Comparison of ENCODE assay signal across 1 cellular context in genomic region chr17:33651631-33652030, GRCh38.
TF ChIP-seq lines count a peak whose summit lies in the region.

No MANE protein-coding gene starts in this region.

TF ChIP-seq in HepG2, 621 proteins besides CTCF, POLR2A, EP300 and RAD21 (continued from another document):
- TF ChIP-seq, protein P1, sequence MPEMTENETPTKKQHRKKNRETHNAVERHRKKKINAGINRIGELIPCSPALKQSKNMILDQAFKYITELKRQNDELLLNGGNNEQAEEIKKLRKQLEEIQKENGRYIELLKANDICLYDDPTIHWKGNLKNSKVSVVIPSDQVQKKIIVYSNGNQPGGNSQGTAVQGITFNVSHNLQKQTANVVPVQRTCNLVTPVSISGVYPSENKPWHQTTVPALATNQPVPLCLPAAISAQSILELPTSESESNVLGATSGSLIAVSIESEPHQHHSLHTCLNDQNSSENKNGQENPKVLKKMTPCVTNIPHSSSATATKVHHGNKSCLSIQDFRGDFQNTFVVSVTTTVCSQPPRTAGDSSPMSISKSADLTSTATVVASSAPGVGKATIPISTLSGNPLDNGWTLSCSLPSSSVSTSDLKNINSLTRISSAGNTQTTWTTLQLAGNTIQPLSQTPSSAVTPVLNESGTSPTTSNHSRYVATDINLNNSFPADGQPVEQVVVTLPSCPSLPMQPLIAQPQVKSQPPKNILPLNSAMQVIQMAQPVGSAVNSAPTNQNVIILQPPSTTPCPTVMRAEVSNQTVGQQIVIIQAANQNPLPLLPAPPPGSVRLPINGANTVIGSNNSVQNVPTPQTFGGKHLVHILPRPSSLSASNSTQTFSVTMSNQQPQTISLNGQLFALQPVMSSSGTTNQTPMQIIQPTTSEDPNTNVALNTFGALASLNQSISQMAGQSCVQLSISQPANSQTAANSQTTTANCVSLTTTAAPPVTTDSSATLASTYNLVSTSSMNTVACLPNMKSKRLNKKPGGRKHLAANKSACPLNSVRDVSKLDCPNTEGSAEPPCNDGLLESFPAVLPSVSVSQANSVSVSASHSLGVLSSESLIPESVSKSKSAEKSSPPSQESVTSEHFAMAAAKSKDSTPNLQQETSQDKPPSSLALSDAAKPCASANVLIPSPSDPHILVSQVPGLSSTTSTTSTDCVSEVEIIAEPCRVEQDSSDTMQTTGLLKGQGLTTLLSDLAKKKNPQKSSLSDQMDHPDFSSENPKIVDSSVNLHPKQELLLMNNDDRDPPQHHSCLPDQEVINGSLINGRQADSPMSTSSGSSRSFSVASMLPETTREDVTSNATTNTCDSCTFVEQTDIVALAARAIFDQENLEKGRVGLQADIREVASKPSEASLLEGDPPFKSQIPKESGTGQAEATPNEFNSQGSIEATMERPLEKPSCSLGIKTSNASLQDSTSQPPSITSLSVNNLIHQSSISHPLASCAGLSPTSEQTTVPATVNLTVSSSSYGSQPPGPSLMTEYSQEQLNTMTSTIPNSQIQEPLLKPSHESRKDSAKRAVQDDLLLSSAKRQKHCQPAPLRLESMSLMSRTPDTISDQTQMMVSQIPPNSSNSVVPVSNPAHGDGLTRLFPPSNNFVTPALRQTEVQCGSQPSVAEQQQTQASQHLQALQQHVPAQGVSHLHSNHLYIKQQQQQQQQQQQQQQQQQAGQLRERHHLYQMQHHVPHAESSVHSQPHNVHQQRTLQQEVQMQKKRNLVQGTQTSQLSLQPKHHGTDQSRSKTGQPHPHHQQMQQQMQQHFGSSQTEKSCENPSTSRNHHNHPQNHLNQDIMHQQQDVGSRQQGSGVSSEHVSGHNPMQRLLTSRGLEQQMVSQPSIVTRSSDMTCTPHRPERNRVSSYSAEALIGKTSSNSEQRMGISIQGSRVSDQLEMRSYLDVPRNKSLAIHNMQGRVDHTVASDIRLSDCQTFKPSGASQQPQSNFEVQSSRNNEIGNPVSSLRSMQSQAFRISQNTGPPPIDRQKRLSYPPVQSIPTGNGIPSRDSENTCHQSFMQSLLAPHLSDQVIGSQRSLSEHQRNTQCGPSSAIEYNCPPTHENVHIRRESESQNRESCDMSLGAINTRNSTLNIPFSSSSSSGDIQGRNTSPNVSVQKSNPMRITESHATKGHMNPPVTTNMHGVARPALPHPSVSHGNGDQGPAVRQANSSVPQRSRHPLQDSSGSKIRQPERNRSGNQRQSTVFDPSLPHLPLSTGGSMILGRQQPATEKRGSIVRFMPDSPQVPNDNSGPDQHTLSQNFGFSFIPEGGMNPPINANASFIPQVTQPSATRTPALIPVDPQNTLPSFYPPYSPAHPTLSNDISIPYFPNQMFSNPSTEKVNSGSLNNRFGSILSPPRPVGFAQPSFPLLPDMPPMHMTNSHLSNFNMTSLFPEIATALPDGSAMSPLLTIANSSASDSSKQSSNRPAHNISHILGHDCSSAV (CRISPR knock-in tag; IDR thresholded peaks at IDR 0.05; ENCODE audit: borderline replicate concordance) = no peak
- no peak for TF ChIP-seq ZFAT (CRISPR knock-in tag; conservative IDR thresholded peaks at IDR 0.05)
- TF ChIP-seq ZSCAN12 (CRISPR knock-in tag; IDR thresholded peaks at IDR 0.05) = no peak
